1 cellular context compared by ENCODE assay signal in genomic region chr10:30500963-30501504, GRCh38.
TF ChIP-seq lines count a peak whose summit lies in the region.

No MANE protein-coding gene starts in this region.

TF ChIP-seq in SK-N-SH, 30 proteins besides CTCF, POLR2A, EP300 and RAD21:
- TF ChIP-seq NRF1 (IDR thresholded peaks at IDR 0.05; ENCODE audit: low read depth, low read length), result no peak
- peak; percentile 21; the same call in 1 of the 2 replicates for TF ChIP-seq FOSL2 (IDR thresholded peaks at IDR 0.05; ENCODE audit: borderline replicate concordance, low read depth)
- TF ChIP-seq MAX (IDR thresholded peaks at IDR 0.05; ENCODE audit: low read depth), result no peak
- peak; percentile 69 for TF ChIP-seq TCF12 (IDR thresholded peaks at IDR 0.05)
- TF ChIP-seq MXI1 (IDR thresholded peaks at IDR 0.05; ENCODE audit: low read depth, low read length), result no peak
- no peak for TF ChIP-seq IRF3 (IDR thresholded peaks at IDR 0.05; ENCODE audit: low read depth, low read length)
